In genomic region chr19:46714523-46715106, GRCh38 we compare ENCODE assay signal across 8 cellular contexts. TPM values are rescaled to one million over a fixed set of nuclear protein-coding genes. Genes with fewer than 3 reads are reported as not detected.
DNase-seq lines count a peak whose midpoint lies in the region; ATAC-seq and TF ChIP-seq lines count a peak whose summit lies in the region.

No MANE protein-coding gene starts in this region.

- TF ChIP-seq POLR2A in tibial nerve (IDR thresholded peaks at IDR 0.05): no peak

- H3K9me3 ChIP-seq in SK-N-SH (no peaks in the 10 kb centered on the region), mucosa of descending colon (no peaks in the 10 kb centered on the region), tibial nerve (no peaks in the 10 kb centered on the region)

- TF ChIP-seq RAD21 in SK-N-SH (IDR thresholded peaks at IDR 0.05; ENCODE audit: low read length): no peak

- H3K4me3 Mint-ChIP-seq in central memory CD8-positive, alpha-beta T cell: peak overlapping the region; percentile 98

- POLR2A ChIA-PET in SK-N-SH (lab: Yijun Ruan, JAX): interaction anchor here (0.6 to 1.2 kb wide), 4 partner anchors 10 to 1998 kb away, joined by 3 to 6 read pairs (median 3); no protein-coding TSS in a partner anchor

- TF ChIP-seq CTCF in SK-N-SH (IDR thresholded peaks at IDR 0.05) (no peak), mucosa of descending colon (IDR thresholded peaks at IDR 0.05) (no peak), tibial nerve (IDR thresholded peaks at IDR 0.05) (no peak)

- peaks cover 37% of the 10 kb centered on the region for H3K36me3 Mint-ChIP-seq in central memory CD8-positive, alpha-beta T cell (ENCODE audit: insufficient read depth)

- H3K9me2 ChIP-seq in SK-N-SH: no peaks in the 10 kb centered on the region

- peaks cover 22% of the 10 kb centered on the region for H3F3A ChIP-seq in SK-N-SH (replicated peaks; ENCODE audit: insufficient read depth)

- H3K27me3 Mint-ChIP-seq in central memory CD8-positive, alpha-beta T cell: no peaks in the 10 kb centered on the region

- no peaks in the 10 kb centered on the region for H4K20me1 ChIP-seq in SK-N-SH (ENCODE audit: insufficient read depth)

- peaks cover 0 to 19% of the 10 kb centered on the region in 2 experiments; a peak in 2 of 4 replicates for H3K4me1 ChIP-seq in SK-N-SH (ENCODE audit: control insufficient read depth in 1 of 2, insufficient read depth in 2 of 2, low read depth in 1 of 2, low read length in 1 of 2)
- peaks cover 32% of the 10 kb centered on the region for H3K4me1 ChIP-seq in mucosa of descending colon (ENCODE audit: low read depth)
- H3K4me1 ChIP-seq in tibial nerve: peaks cover 0 to 41% (median 26%) of the 10 kb centered on the region in 4 donors

- intact Hi-C loops in mucosa of descending colon (cut with DNase I, micrococcal nuclease): no loop called here

- H3K4me2 ChIP-seq in SK-N-SH: peak overlapping the region; percentile 91

- DNase-seq in SK-N-SH (no peak), mucosa of descending colon (peak in 1 of 3 donors; percentile 40), tibial nerve (ENCODE audit: low spot score in 2 of 2) (no peak)
- peak; percentile 40 to 51 for DNase-seq in central memory CD8-positive, alpha-beta T cell (ENCODE audit: low spot score in 2 of 2)

- peaks cover 3 to 10% of the 10 kb centered on the region in 2 experiments for H3K36me3 ChIP-seq in SK-N-SH (replicated peaks in 1 of 2; ENCODE audit: control insufficient read depth in 1 of 2, insufficient read depth in 2 of 2, low read length in 1 of 2)
- no peaks in the 10 kb centered on the region for H3K36me3 ChIP-seq in mucosa of descending colon (ENCODE audit: low read depth)
- H3K36me3 ChIP-seq in tibial nerve: peaks cover 0 to 18% (median 12%) of the 10 kb centered on the region in 3 donors

- H2AFZ ChIP-seq in SK-N-SH (ENCODE audit: low read depth): no peak overlapping the region

- CTCF ChIA-PET in SK-N-SH (lab: Yijun Ruan, JAX): interaction anchor here (0.6 to 8.4 kb wide), 13 partner anchors 11 to 322 kb away, joined by 3 to 58 read pairs (median 4); partner anchors contain the start of gene DACT3

- ATAC-seq in GM19351 (IDR thresholded peaks at IDR 0.05; ENCODE audit: unreplicated experiment) (peak; percentile 28), mucosa of descending colon (peak; percentile 64), HG03571 (IDR thresholded peaks at IDR 0.05; ENCODE audit: unreplicated experiment) (no peak), GM19328 (IDR thresholded peaks at IDR 0.05; ENCODE audit: unreplicated experiment) (no peak), GM21529 (IDR thresholded peaks at IDR 0.05; ENCODE audit: unreplicated experiment) (no peak)
- ATAC-seq in central memory CD8-positive, alpha-beta T cell (replicated peaks; ENCODE audit: extremely low read depth, poor library complexity, severe bottlenecking): peak; percentile 58

- H3K9me3 Mint-ChIP-seq in central memory CD8-positive, alpha-beta T cell: no peaks in the 10 kb centered on the region

- H3K27ac ChIP-seq in SK-N-SH (ENCODE audit: low read depth in 2 of 2, low read length in 1 of 2): peak overlapping the region; percentile 79 to 91
- peak overlapping the region; percentile 82 to 98 (median 88) for H3K27ac ChIP-seq in tibial nerve

- H3K27me3 ChIP-seq in SK-N-SH (ENCODE audit: insufficient read depth): no peaks in the 10 kb centered on the region
- H3K27me3 ChIP-seq in tibial nerve: no peaks in the 10 kb centered on the region

- peaks cover 50% of the 10 kb centered on the region for H3K79me2 ChIP-seq in SK-N-SH (ENCODE audit: insufficient read depth)

- peak overlapping the region; percentile 99 for H3K27ac Mint-ChIP-seq in central memory CD8-positive, alpha-beta T cell (ENCODE audit: low read depth)

- WGBS in SK-N-SH (ENCODE audit: low lambda C conversion rate): 9% methylated on average over 8 of the region's 8 CpGs
- WGBS in tibial nerve, 2 donors: 12 to 16% methylated on average over 8 of the region's 8 CpGs

- H3K4me1 Mint-ChIP-seq in central memory CD8-positive, alpha-beta T cell: peaks cover 55% of the 10 kb centered on the region

- TF ChIP-seq EP300 in SK-N-SH (IDR thresholded peaks at IDR 0.05; ENCODE audit: borderline replicate concordance in 1 of 2, low read depth in 1 of 2, low read length in 1 of 2): no peak
- TF ChIP-seq EP300 in tibial nerve (IDR thresholded peaks at IDR 0.05): no peak

- peak overlapping the region; percentile 78 for H3K9ac ChIP-seq in SK-N-SH

- H3K4me3 ChIP-seq in SK-N-SH (ENCODE audit: low read depth in 2 of 2, low read length in 1 of 2) (peak overlapping the region; percentile 85 to 88), mucosa of descending colon (peak overlapping the region; percentile 54), tibial nerve (peak overlapping the region; percentile 60 to 82 (median 74))

TF ChIP-seq in SK-N-SH, 30 proteins besides CTCF, POLR2A, EP300 and RAD21:
- no peak for TF ChIP-seq GATA2 (CRISPR knock-in tag; IDR thresholded peaks at IDR 0.05)
- TF ChIP-seq RXRA (IDR thresholded peaks at IDR 0.05; ENCODE audit: borderline replicate concordance, low read depth): no peak
- TF ChIP-seq, protein P1, sequence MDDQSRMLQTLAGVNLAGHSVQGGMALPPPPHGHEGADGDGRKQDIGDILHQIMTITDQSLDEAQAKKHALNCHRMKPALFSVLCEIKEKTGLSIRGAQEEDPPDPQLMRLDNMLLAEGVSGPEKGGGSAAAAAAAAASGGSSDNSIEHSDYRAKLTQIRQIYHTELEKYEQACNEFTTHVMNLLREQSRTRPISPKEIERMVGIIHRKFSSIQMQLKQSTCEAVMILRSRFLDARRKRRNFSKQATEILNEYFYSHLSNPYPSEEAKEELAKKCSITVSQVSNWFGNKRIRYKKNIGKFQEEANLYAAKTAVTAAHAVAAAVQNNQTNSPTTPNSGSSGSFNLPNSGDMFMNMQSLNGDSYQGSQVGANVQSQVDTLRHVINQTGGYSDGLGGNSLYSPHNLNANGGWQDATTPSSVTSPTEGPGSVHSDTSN (IDR thresholded peaks at IDR 0.05): no peak; the same call in 1 of the 2 replicates
- TF ChIP-seq, protein P2, sequence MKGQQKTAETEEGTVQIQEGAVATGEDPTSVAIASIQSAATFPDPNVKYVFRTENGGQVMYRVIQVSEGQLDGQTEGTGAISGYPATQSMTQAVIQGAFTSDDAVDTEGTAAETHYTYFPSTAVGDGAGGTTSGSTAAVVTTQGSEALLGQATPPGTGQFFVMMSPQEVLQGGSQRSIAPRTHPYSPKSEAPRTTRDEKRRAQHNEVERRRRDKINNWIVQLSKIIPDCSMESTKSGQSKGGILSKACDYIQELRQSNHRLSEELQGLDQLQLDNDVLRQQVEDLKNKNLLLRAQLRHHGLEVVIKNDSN (IDR thresholded peaks at IDR 0.05; ENCODE audit: borderline replicate concordance, low read depth): no peak
- no peak for TF ChIP-seq FOXM1 (IDR thresholded peaks at IDR 0.05; ENCODE audit: low read depth)
- no peak for TF ChIP-seq IRF3 (IDR thresholded peaks at IDR 0.05; ENCODE audit: low read depth, low read length)
- no peak for TF ChIP-seq ELF1 (IDR thresholded peaks at IDR 0.05)
- no peak for TF ChIP-seq GABPA (IDR thresholded peaks at IDR 0.05; ENCODE audit: low read depth)

RNA-seq across cellular contexts. Expression of gene PRKD2, which starts 2.3 kb away (rescaled TPM):
- 14.1 and 21.4 TPM in 2 replicates for polyA plus RNA-seq in SK-N-SH (2012; rRNA removed)
- polyA plus RNA-seq in SK-N-SH (2012; cell fraction: cytosol; rRNA removed): 12.2 and 20.2 TPM in 2 replicates
- 47.3 and 60.3 TPM in 2 replicates for polyA plus RNA-seq in SK-N-SH (2012; cell fraction: nucleus; rRNA removed)
- total RNA-seq in mucosa of descending colon (10 to 100 TPM; 52.5 to 70.5 (median 62.9) TPM), tibial nerve (10 to 100 TPM; 21.0 to 36.1 (median 30.2) TPM)

RNA-seq across cellular contexts. Expression of gene FKRP, which starts 31.2 kb away (rescaled TPM):
- polyA plus RNA-seq in SK-N-SH (2012; rRNA removed): 30.4 and 37.3 TPM in 2 replicates
- 17.3 and 24.0 TPM in 2 replicates for polyA plus RNA-seq in SK-N-SH (2012; cell fraction: cytosol; rRNA removed)
- 89.1 and 93.7 TPM in 2 replicates for polyA plus RNA-seq in SK-N-SH (2012; cell fraction: nucleus; rRNA removed)
- total RNA-seq in mucosa of descending colon: 10 to 100 TPM; 10.7 to 19.8 (median 10.9) TPM
- 10 to 100 TPM; 15.7 to 20.4 (median 17.7) TPM for total RNA-seq in tibial nerve

RNA-seq across cellular contexts. Expression of gene STRN4, which starts 31.6 kb away (rescaled TPM):
- 73.1 and 92.8 TPM in 2 replicates for polyA plus RNA-seq in SK-N-SH (2012; rRNA removed)
- polyA plus RNA-seq in SK-N-SH (2012; cell fraction: cytosol; rRNA removed): 53.2 and 65.2 TPM in 2 replicates
- 174 and 181 TPM in 2 replicates for polyA plus RNA-seq in SK-N-SH (2012; cell fraction: nucleus; rRNA removed)
- total RNA-seq in mucosa of descending colon (10 to 100 TPM; 68.3 to 79.2 (median 73.7) TPM), tibial nerve (100 to 1,000 TPM in 1 of 4 donors, 10 to 100 TPM in 3; 77.4 to 127 (median 87.4) TPM)

RNA-seq across cellular contexts. Expression of gene DACT3, which starts 53.6 kb away (rescaled TPM):
- polyA plus RNA-seq in SK-N-SH (2012; rRNA removed): 9.5 and 10.6 TPM in 2 replicates
- 6.9 and 8.6 TPM in 2 replicates for polyA plus RNA-seq in SK-N-SH (2012; cell fraction: cytosol; rRNA removed)
- 7.0 and 8.3 TPM in 2 replicates for polyA plus RNA-seq in SK-N-SH (2012; cell fraction: nucleus; rRNA removed)
- total RNA-seq in mucosa of descending colon (10 to 100 TPM in 1 of 3 donors, 1 to 10 TPM in 2; 1.9 to 60.9 (median 3.4) TPM), tibial nerve (10 to 100 TPM in 1 of 4 donors, 1 to 10 TPM in 3; 7.1 to 11.7 (median 8.2) TPM)

Comparison
In these comparisons a context has a peak if more than half of its experiments do, and no peak if none do; other contexts are left out.
1. ATAC-seq: peak in GM19351 (single experiment), central memory CD8-positive, alpha-beta T cell (single experiment) and mucosa of descending colon (single experiment); none in HG03571 (single experiment), GM19328 (single experiment) and GM21529 (single experiment).
2. DNase-seq: peak in central memory CD8-positive, alpha-beta T cell (2 of 2); none in SK-N-SH (single experiment) and tibial nerve (0 of 2).
3. Peak in every context shown above with its lines, with median percentiles within 50 percentile points of each other: H3K4me3 ChIP-seq.